22 cellular contexts compared by ENCODE assay signal in the genomic region with DNA sequence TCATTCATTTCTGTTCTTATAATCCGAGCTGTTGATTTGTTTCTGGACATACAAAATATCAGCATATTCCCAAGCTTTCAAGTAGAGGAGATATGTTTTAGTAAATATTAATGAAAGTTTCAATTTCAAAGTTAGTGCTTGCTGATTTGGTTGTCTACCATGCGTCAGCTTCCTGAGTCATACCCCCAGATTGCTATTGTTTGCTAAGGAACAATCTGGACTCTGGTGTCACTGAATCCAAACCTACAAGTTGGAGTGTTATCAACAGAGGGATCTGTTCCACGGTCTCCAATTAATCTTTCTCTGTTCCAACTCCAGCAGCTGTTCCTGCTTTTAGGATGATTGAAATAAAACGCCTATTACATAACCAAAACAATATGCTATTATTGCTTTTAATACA.
"Had no signal": no experiment of that assay in that cellular context is flagged by ENCODE, and none has a peak within 500 bp of the region (broad histone marks: within the 10 kb centered on the region; RNA-seq: fewer than 3 reads in every experiment).

No MANE protein-coding gene starts in this region.

- H3K27ac Mint-ChIP-seq: activated B cell treated with CpG ODN at 0.5 μM for 24 hours; activated CD4-positive, alpha-beta T cell treated with anti-CD3 and anti-CD28 coated beads for 36 hours; activated naive CD4-positive, alpha-beta T cell treated with anti-CD3 and anti-CD28 coated beads for 36 hours; activated naive CD8-positive, alpha-beta T cell treated with anti-CD3 and anti-CD28 coated beads, Interleukin-2, amount 10 ng/mL, durations not matched to agents 7 days and 5 days; natural killer cell treated with Interleukin-12 subunit alpha and Interleukin-12 subunit beta and Interleukin-15 and Interleukin-18, amount 100 ng/mL, for 72 hours; progenitor cell of endocrine pancreas had no signal

- H3K27me3 ChIP-seq: left lung, sigmoid colon, upper lobe of left lung had no signal

- FAIRE-seq: frontal cortex had no signal

- H3K4me1 Mint-ChIP-seq: activated B cell treated with CpG ODN at 0.5 μM for 24 hours; activated CD4-positive, alpha-beta T cell treated with anti-CD3 and anti-CD28 coated beads for 36 hours; activated naive CD8-positive, alpha-beta T cell treated with anti-CD3 and anti-CD28 coated beads, Interleukin-2, amount 10 ng/mL, durations not matched to agents 7 days and 5 days had no signal

- H3K4me3 ChIP-seq: left lung, lung, sigmoid colon, upper lobe of left lung had no signal

- H3K36me3 ChIP-seq: left lung, sigmoid colon, upper lobe of left lung had no signal

- H3K4me1 ChIP-seq: left lung, sigmoid colon, upper lobe of left lung had no signal

- H3K36me3 Mint-ChIP-seq: activated naive CD8-positive, alpha-beta T cell treated with anti-CD3 and anti-CD28 coated beads, Interleukin-2, amount 10 ng/mL, durations not matched to agents 7 days and 5 days; natural killer cell treated with Interleukin-12 subunit alpha and Interleukin-12 subunit beta and Interleukin-15 and Interleukin-18, amount 100 ng/mL, for 72 hours had no signal

- H3K9me3 Mint-ChIP-seq: activated B cell treated with CpG ODN at 0.5 μM for 24 hours; activated naive CD8-positive, alpha-beta T cell treated with anti-CD3 and anti-CD28 coated beads, Interleukin-2, amount 10 ng/mL, durations not matched to agents 7 days and 5 days; natural killer cell treated with Interleukin-12 subunit alpha and Interleukin-12 subunit beta and Interleukin-15 and Interleukin-18, amount 100 ng/mL, for 72 hours had no signal

- H3K4me3 Mint-ChIP-seq: activated B cell treated with CpG ODN at 0.5 μM for 24 hours; activated CD4-positive, alpha-beta T cell treated with anti-CD3 and anti-CD28 coated beads for 36 hours; activated naive CD4-positive, alpha-beta T cell treated with anti-CD3 and anti-CD28 coated beads for 36 hours; activated naive CD8-positive, alpha-beta T cell treated with anti-CD3 and anti-CD28 coated beads, Interleukin-2, amount 10 ng/mL, durations not matched to agents 7 days and 5 days; natural killer cell treated with Interleukin-12 subunit alpha and Interleukin-12 subunit beta and Interleukin-15 and Interleukin-18, amount 100 ng/mL, for 72 hours had no signal

- H3K9me3 ChIP-seq: left lung, sigmoid colon had no signal

- ATAC-seq: activated CD4-positive, alpha-beta T cell treated with anti-CD3 and anti-CD28 coated beads for 36 hours; left lung; natural killer cell treated with Interleukin-12 subunit alpha and Interleukin-12 subunit beta and Interleukin-15 and Interleukin-18, amount 100 ng/mL, for 72 hours had no signal

- DNase-seq: activated B cell treated with CpG ODN at 0.5 μM for 24 hours; activated CD4-positive, alpha-beta T cell treated with anti-CD3 and anti-CD28 coated beads for 36 hours; activated CD4-positive, alpha-beta T cell treated with anti-CD3 and anti-CD28 coated beads, Interleukin-2, amount 50 U/mL, for 48 hours; activated naive CD4-positive, alpha-beta T cell treated with anti-CD3 and anti-CD28 coated beads for 36 hours; activated naive CD8-positive, alpha-beta T cell treated with anti-CD3 and anti-CD28 coated beads, Interleukin-2, amount 10 ng/mL, durations not matched to agents 7 days and 5 days; activated T-cell treated with anti-CD3 and anti-CD28 coated beads, Interleukin-2, amount 50 U/mL, for 48 hours; amniotic stem cell; glutamatergic neuron; hippocampal formation; kidney glomerular epithelial cell; left lung; retina; sigmoid colon; stimulated activated CD4-positive, alpha-beta T cell treated with anti-CD3 and anti-CD28 coated beads, Interleukin-4, amount 100 ng/mL, for 24 hours; stimulated activated naive CD4-positive, alpha-beta T cell treated with Interleukin-2 at 50 U/mL for 16 hours; T-helper 1 cell; T-helper 9 cell; upper lobe of left lung had no signal

- H3K27me3 Mint-ChIP-seq: progenitor cell of endocrine pancreas had no signal

- H3K27ac ChIP-seq: left lung, sigmoid colon, upper lobe of left lung had no signal
